ENCODE assay signal across 1 cellular context in the genomic region with DNA sequence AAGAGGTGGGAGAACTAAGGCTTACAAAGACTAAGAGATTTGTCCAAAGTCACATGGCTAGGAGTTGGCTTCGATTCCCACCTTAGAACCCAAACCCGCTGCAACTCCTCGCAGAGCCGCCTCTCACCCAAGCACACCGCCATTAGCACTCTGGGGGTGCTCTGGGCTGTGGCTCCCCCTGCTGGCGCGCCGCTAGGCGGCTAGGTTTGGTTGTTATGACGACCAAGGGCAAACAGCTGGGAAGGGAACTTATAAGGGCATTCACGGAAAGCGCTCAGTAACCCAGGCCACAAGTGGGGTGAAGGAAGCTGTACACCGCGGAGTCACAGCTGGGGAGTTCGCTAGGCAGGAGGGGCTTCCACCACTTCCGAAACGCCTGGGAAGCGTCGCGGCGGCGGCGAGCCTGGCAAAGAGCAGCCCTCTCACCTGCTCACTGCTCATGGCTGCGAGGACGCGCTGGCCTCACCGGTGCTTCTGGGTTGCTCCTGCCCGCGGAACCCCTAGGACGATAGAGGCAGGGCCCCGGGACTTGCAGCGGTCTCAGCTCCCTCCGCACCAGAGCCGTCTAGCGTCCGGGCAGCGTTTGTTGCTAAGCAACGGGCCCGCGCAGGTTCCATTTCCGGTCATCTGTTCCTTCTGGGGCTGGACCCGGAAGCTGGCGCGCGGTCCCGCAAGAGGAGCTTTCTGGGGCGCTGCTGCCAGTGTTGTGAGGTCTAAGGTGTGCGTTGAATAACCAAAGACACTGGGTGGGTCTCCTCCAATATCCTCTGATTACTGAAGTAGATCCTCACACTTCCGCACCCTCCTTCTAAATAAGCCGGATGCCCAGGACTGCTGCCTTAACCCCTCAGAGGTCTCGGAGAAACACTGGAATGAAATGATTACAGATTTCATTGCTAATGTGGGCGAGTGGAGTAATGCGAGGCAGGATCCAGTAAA.
A peak's percentile ranks its signal among the peaks of the same experiment; 100 is the strongest.
TF ChIP-seq lines count a peak whose summit lies in the region.

A gene (minus strand): TSS at position 567 of the 939 bp plus-strand sequence. CDS start 126 bp downstream, at position 441.

TF ChIP-seq in HepG2, 621 proteins besides CTCF, POLR2A, EP300 and RAD21 (continued from another document and continues in another):
- TF ChIP-seq, protein P1, sequence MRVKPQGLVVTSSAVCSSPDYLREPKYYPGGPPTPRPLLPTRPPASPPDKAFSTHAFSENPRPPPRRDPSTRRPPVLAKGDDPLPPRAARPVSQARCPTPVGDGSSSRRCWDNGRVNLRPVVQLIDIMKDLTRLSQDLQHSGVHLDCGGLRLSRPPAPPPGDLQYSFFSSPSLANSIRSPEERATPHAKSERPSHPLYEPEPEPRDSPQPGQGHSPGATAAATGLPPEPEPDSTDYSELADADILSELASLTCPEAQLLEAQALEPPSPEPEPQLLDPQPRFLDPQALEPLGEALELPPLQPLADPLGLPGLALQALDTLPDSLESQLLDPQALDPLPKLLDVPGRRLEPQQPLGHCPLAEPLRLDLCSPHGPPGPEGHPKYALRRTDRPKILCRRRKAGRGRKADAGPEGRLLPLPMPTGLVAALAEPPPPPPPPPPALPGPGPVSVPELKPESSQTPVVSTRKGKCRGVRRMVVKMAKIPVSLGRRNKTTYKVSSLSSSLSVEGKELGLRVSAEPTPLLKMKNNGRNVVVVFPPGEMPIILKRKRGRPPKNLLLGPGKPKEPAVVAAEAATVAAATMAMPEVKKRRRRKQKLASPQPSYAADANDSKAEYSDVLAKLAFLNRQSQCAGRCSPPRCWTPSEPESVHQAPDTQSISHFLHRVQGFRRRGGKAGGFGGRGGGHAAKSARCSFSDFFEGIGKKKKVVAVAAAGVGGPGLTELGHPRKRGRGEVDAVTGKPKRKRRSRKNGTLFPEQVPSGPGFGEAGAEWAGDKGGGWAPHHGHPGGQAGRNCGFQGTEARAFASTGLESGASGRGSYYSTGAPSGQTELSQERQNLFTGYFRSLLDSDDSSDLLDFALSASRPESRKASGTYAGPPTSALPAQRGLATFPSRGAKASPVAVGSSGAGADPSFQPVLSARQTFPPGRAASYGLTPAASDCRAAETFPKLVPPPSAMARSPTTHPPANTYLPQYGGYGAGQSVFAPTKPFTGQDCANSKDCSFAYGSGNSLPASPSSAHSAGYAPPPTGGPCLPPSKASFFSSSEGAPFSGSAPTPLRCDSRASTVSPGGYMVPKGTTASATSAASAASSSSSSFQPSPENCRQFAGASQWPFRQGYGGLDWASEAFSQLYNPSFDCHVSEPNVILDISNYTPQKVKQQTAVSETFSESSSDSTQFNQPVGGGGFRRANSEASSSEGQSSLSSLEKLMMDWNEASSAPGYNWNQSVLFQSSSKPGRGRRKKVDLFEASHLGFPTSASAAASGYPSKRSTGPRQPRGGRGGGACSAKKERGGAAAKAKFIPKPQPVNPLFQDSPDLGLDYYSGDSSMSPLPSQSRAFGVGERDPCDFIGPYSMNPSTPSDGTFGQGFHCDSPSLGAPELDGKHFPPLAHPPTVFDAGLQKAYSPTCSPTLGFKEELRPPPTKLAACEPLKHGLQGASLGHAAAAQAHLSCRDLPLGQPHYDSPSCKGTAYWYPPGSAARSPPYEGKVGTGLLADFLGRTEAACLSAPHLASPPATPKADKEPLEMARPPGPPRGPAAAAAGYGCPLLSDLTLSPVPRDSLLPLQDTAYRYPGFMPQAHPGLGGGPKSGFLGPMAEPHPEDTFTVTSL (CRISPR knock-in tag; IDR thresholded peaks at IDR 0.05; ENCODE audit: borderline replicate concordance): no peak
- TF ChIP-seq ZFP36 (IDR thresholded peaks at IDR 0.05; ENCODE audit: borderline replicate concordance, low read depth, low read length, partially characterized antibody) (no peak), PHF5A (CRISPR knock-in tag; IDR thresholded peaks at IDR 0.05; ENCODE audit: low read depth, unreplicated experiment) (peak; percentile 51), NPAS2 (CRISPR knock-in tag; IDR thresholded peaks at IDR 0.05; ENCODE audit: borderline replicate concordance) (no peak), ZNF296 (CRISPR knock-in tag; conservative IDR thresholded peaks at IDR 0.05) (peak; percentile 84; the same call in 1 of the 2 replicates), ZNF367 (CRISPR knock-in tag; IDR thresholded peaks at IDR 0.05; ENCODE audit: borderline replicate concordance) (no peak), TMF1 (CRISPR knock-in tag; IDR thresholded peaks at IDR 0.05; ENCODE audit: low read depth) (no peak), NFKBIZ (CRISPR knock-in tag; IDR thresholded peaks at IDR 0.05) (no peak; the same call in 1 of the 2 replicates), PAWR (CRISPR knock-in tag; IDR thresholded peaks at IDR 0.05; ENCODE audit: borderline replicate concordance) (0 out of 2 replicates have a peak, but pooled peaks have one; percentile 83), GZF1 (CRISPR knock-in tag; IDR thresholded peaks at IDR 0.05) (0 out of 2 replicates have a peak, but pooled peaks have one; percentile 21), SMYD3 (CRISPR knock-in tag; IDR thresholded peaks at IDR 0.05) (no peak), ZNF577 (CRISPR knock-in tag; IDR thresholded peaks at IDR 0.05; ENCODE audit: borderline replicate concordance, low read depth) (no peak), ZNF773 (CRISPR knock-in tag; IDR thresholded peaks at IDR 0.05; ENCODE audit: borderline replicate concordance) (no peak), SATB2 (CRISPR knock-in tag; IDR thresholded peaks at IDR 0.05) (no peak), ZNF224 (CRISPR knock-in tag; IDR thresholded peaks at IDR 0.05) (peak; percentile 87; the same call in 1 of the 2 replicates), REXO4 (CRISPR knock-in tag; IDR thresholded peaks at IDR 0.05; ENCODE audit: borderline replicate concordance) (no peak), PHF20 (CRISPR knock-in tag; IDR thresholded peaks at IDR 0.05) (peak; percentile 85), MZF1 (CRISPR knock-in tag; IDR thresholded peaks at IDR 0.05; ENCODE audit: borderline replicate concordance) (no peak)
- TF ChIP-seq, protein P2, sequence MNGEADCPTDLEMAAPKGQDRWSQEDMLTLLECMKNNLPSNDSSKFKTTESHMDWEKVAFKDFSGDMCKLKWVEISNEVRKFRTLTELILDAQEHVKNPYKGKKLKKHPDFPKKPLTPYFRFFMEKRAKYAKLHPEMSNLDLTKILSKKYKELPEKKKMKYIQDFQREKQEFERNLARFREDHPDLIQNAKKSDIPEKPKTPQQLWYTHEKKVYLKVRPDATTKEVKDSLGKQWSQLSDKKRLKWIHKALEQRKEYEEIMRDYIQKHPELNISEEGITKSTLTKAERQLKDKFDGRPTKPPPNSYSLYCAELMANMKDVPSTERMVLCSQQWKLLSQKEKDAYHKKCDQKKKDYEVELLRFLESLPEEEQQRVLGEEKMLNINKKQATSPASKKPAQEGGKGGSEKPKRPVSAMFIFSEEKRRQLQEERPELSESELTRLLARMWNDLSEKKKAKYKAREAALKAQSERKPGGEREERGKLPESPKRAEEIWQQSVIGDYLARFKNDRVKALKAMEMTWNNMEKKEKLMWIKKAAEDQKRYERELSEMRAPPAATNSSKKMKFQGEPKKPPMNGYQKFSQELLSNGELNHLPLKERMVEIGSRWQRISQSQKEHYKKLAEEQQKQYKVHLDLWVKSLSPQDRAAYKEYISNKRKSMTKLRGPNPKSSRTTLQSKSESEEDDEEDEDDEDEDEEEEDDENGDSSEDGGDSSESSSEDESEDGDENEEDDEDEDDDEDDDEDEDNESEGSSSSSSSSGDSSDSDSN (CRISPR knock-in tag; IDR thresholded peaks at IDR 0.05): peak; percentile 21; the same call in 1 of the 2 replicates
- TF ChIP-seq, protein P3, sequence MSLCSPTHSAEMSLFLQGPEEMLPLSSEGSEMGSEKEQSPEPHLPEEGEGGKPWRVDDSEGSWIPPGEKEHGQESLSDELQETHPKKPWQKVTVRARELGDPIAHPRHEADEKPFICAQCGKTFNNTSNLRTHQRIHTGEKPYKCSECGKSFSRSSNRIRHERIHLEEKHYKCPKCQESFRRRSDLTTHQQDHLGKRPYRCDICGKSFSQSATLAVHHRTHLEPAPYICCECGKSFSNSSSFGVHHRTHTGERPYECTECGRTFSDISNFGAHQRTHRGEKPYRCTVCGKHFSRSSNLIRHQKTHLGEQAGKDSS (CRISPR knock-in tag; IDR thresholded peaks at IDR 0.05; ENCODE audit: borderline replicate concordance, low read depth): peak; percentile 62; the same call in 1 of the 2 replicates
- TF ChIP-seq, protein P4, sequence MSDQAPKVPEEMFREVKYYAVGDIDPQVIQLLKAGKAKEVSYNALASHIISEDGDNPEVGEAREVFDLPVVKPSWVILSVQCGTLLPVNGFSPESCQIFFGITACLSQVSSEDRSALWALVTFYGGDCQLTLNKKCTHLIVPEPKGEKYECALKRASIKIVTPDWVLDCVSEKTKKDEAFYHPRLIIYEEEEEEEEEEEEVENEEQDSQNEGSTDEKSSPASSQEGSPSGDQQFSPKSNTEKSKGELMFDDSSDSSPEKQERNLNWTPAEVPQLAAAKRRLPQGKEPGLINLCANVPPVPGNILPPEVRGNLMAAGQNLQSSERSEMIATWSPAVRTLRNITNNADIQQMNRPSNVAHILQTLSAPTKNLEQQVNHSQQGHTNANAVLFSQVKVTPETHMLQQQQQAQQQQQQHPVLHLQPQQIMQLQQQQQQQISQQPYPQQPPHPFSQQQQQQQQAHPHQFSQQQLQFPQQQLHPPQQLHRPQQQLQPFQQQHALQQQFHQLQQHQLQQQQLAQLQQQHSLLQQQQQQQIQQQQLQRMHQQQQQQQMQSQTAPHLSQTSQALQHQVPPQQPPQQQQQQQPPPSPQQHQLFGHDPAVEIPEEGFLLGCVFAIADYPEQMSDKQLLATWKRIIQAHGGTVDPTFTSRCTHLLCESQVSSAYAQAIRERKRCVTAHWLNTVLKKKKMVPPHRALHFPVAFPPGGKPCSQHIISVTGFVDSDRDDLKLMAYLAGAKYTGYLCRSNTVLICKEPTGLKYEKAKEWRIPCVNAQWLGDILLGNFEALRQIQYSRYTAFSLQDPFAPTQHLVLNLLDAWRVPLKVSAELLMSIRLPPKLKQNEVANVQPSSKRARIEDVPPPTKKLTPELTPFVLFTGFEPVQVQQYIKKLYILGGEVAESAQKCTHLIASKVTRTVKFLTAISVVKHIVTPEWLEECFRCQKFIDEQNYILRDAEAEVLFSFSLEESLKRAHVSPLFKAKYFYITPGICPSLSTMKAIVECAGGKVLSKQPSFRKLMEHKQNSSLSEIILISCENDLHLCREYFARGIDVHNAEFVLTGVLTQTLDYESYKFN (CRISPR knock-in tag; conservative IDR thresholded peaks at IDR 0.05): peak; percentile 27; the same call in 1 of the 2 replicates
- TF ChIP-seq, protein P5, sequence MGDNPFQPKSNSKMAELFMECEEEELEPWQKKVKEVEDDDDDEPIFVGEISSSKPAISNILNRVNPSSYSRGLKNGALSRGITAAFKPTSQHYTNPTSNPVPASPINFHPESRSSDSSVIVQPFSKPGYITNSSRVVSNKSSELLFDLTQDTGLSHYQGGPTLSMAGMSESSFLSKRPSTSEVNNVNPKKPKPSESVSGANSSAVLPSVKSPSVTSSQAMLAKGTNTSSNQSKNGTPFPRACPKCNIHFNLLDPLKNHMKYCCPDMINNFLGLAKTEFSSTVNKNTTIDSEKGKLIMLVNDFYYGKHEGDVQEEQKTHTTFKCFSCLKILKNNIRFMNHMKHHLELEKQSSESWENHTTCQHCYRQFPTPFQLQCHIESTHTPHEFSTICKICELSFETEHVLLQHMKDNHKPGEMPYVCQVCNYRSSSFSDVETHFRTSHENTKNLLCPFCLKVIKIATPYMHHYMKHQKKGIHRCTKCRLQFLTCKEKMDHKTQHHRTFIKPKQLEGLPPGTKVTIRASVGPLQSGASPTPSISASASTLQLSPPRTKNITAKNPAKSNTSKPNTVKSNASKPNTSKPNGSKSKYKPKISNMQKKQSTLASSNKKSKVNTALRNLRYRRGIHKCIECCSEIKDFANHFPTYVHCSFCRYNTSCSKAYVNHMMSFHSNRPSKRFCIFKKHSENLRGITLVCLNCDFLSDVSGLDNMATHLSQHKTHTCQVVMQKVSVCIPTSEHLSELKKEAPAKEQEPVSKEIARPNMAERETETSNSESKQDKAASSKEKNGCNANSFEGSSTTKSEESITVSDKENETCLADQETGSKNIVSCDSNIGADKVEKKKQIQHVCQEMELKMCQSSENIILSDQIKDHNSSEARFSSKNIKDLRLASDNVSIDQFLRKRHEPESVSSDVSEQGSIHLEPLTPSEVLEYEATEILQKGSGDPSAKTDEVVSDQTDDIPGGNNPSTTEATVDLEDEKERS (CRISPR knock-in tag; IDR thresholded peaks at IDR 0.05): peak; percentile 91
- TF ChIP-seq, protein P6, sequence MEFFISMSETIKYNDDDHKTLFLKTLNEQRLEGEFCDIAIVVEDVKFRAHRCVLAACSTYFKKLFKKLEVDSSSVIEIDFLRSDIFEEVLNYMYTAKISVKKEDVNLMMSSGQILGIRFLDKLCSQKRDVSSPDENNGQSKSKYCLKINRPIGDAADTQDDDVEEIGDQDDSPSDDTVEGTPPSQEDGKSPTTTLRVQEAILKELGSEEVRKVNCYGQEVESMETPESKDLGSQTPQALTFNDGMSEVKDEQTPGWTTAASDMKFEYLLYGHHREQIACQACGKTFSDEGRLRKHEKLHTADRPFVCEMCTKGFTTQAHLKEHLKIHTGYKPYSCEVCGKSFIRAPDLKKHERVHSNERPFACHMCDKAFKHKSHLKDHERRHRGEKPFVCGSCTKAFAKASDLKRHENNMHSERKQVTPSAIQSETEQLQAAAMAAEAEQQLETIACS (CRISPR knock-in tag; IDR thresholded peaks at IDR 0.05): no peak
- TF ChIP-seq, protein P7, sequence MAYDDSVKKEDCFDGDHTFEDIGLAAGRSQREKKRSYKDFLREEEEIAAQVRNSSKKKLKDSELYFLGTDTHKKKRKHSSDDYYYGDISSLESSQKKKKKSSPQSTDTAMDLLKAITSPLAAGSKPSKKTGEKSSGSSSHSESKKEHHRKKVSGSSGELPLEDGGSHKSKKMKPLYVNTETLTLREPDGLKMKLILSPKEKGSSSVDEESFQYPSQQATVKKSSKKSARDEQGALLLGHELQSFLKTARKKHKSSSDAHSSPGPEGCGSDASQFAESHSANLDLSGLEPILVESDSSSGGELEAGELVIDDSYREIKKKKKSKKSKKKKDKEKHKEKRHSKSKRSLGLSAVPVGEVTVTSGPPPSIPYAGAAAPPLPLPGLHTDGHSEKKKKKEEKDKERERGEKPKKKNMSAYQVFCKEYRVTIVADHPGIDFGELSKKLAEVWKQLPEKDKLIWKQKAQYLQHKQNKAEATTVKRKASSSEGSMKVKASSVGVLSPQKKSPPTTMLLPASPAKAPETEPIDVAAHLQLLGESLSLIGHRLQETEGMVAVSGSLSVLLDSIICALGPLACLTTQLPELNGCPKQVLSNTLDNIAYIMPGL (CRISPR knock-in tag; IDR thresholded peaks at IDR 0.05; ENCODE audit: borderline replicate concordance in 1 of 2, low read depth in 1 of 2): peak; percentile 87 to 91; a peak in 3 of 4 replicates
- TF ChIP-seq, protein P8, sequence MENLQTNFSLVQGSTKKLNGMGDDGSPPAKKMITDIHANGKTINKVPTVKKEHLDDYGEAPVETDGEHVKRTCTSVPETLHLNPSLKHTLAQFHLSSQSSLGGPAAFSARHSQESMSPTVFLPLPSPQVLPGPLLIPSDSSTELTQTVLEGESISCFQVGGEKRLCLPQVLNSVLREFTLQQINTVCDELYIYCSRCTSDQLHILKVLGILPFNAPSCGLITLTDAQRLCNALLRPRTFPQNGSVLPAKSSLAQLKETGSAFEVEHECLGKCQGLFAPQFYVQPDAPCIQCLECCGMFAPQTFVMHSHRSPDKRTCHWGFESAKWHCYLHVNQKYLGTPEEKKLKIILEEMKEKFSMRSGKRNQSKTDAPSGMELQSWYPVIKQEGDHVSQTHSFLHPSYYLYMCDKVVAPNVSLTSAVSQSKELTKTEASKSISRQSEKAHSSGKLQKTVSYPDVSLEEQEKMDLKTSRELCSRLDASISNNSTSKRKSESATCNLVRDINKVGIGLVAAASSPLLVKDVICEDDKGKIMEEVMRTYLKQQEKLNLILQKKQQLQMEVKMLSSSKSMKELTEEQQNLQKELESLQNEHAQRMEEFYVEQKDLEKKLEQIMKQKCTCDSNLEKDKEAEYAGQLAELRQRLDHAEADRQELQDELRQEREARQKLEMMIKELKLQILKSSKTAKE (CRISPR knock-in tag; IDR thresholded peaks at IDR 0.05; ENCODE audit: borderline replicate concordance): 0 out of 2 replicates have a peak, but pooled peaks have one; percentile 23
